ENCODE assay signal across 15 cellular contexts in genomic region chr4:78737020-78737419, GRCh38. TPM values are rescaled to one million over a fixed set of nuclear protein-coding genes. Genes with fewer than 3 reads are reported as not detected.
DNase-seq lines count a peak whose midpoint lies in the region; ATAC-seq, FAIRE-seq and TF ChIP-seq lines count a peak whose summit lies in the region.
"Had no signal": no experiment of that assay in that cellular context is flagged by ENCODE, and none has a peak within 500 bp of the region (broad histone marks: within the 10 kb centered on the region; RNA-seq: fewer than 3 reads in every experiment).

No MANE protein-coding gene starts in this region.

- DNase-seq in naive B cell (no peak), H54 (ENCODE audit: insufficient read length, low spot score) (no peak), Peyer's patch (no peak), 8988T (no peak)
- no peak for DNase-seq in activated T-cell treated with anti-CD3 and anti-CD28 coated beads, Interleukin-2, amount 50 U/mL, for 48 hours
- DNase-seq: activated CD4-positive, alpha-beta T cell treated with anti-CD3 and anti-CD28 coated beads for 48 hours; activated naive CD4-positive, alpha-beta T cell; HFFc6; NCI-H526 treated with DMSO at 0.1 percent for 48 hours; SK-N-SH; testis had no signal

- H3K4me1 Mint-ChIP-seq in naive B cell: peaks cover 34 to 56% (median 37%) of the 10 kb centered on the region in 3 donors

- FAIRE-seq in H54 (lab: Jason Lieb, UNC): no peak

- no peak overlapping the region for H3K4me3 ChIP-seq in Peyer's patch
- H3K4me3 ChIP-seq: testis had no signal

- H3K36me3 ChIP-seq in Peyer's patch: no peaks in the 10 kb centered on the region

- peak overlapping the region in 6 of 8 donors; percentile 9 to 71 (median 50) for H3K4me3 Mint-ChIP-seq in naive B cell
- H3K4me3 Mint-ChIP-seq: HFFc6 had no signal

- H3K27ac Mint-ChIP-seq in naive B cell: peak overlapping the region in 5 of 6 donors; percentile 21 to 89 (median 74)
- H3K27ac Mint-ChIP-seq: HFFc6 had no signal

- H3K27ac ChIP-seq in Peyer's patch: no peak overlapping the region
- H3K27ac ChIP-seq: testis had no signal

- no peaks in the 10 kb centered on the region for H3K27me3 Mint-ChIP-seq in naive B cell

- TF ChIP-seq CTCF in Peyer's patch (IDR thresholded peaks at IDR 0.05): no peak

- no peaks in the 10 kb centered on the region for H3K36me3 Mint-ChIP-seq in naive B cell

- no peaks in the 10 kb centered on the region for H3K9me3 Mint-ChIP-seq in naive B cell
- H3K9me3 Mint-ChIP-seq: HFFc6 had no signal

- H3K4me1 ChIP-seq in Peyer's patch: no peaks in the 10 kb centered on the region
- H3K4me1 ChIP-seq: testis had no signal

- peak; percentile 43 for ATAC-seq in GM18519 (IDR thresholded peaks at IDR 0.05; ENCODE audit: low FRiP score, unreplicated experiment)
- ATAC-seq in GM21717 (IDR thresholded peaks at IDR 0.05; ENCODE audit: unreplicated experiment): peak; percentile 62
- ATAC-seq in HG03439 (IDR thresholded peaks at IDR 0.05; ENCODE audit: unreplicated experiment): peak; percentile 56
- ATAC-seq in naive B cell (ENCODE audit: low read depth in 2 of 2): peak; percentile 27 to 40
- ATAC-seq: esophagus mucosa had no signal

- no peaks in the 10 kb centered on the region for H3K9me3 ChIP-seq in Peyer's patch
- H3K9me3 ChIP-seq: testis had no signal

- TF ChIP-seq POLR2A in H54 (IDR thresholded peaks at IDR 0.05; ENCODE audit: low read depth, low read length) (no peak), Peyer's patch (IDR thresholded peaks at IDR 0.05) (no peak)

- H3K27me3 ChIP-seq in Peyer's patch: no peaks in the 10 kb centered on the region
- H3K27me3 ChIP-seq: testis had no signal

RNA-seq across cellular contexts. Expression of gene BMP2K, which starts 39.1 kb away (rescaled TPM):
- polyA plus RNA-seq in naive B cell (ENCODE audit: low read depth in 6 of 6): 10 to 100 TPM in 5 of 6 donors, 1 to 10 TPM in 1; 7.1 to 35.4 (median 28.9) TPM
- total RNA-seq in Peyer's patch: 10 to 100 TPM; 69.5 to 92.4 (median 78.6) TPM
